In genomic region chr19:39445258-39446071, GRCh38 we compare ENCODE assay signal across 1 cellular context.
A peak's percentile ranks its signal among the peaks of the same experiment; 100 is the strongest.
TF ChIP-seq lines count a peak whose summit lies in the region.

Gene SUPT5H, plus strand, starts transcription at chr19:39445582. Its CDS starts 309 bp downstream, at chr19:39445891.

TF ChIP-seq in K562, 482 proteins besides CTCF, POLR2A, EP300 and RAD21 (continued from another document and continues in another):
- TF ChIP-seq ZNF407 (IDR thresholded peaks at IDR 0.05; ENCODE audit: low read depth) (no peak; the same call in 1 of the 2 replicates), XRCC4 (IDR thresholded peaks at IDR 0.05; ENCODE audit: extremely low read depth, insufficient read depth, insufficient read length) (no peak), ARNT (IDR thresholded peaks at IDR 0.05) (no peak), NFXL1 (CRISPR knock-in tag; IDR thresholded peaks at IDR 0.05) (no peak), LEF1 (IDR thresholded peaks at IDR 0.05) (no peak), POLR3A (IDR thresholded peaks at IDR 0.05; ENCODE audit: borderline replicate concordance, extremely low read depth, insufficient read depth, insufficient read length) (no peak), SRF (CRISPR knock-in tag; IDR thresholded peaks at IDR 0.05) (peak in 1 of 2 experiments; percentile 41; a peak in 1 of 4 replicates), CBX8 (IDR thresholded peaks at IDR 0.05; ENCODE audit: borderline replicate concordance, extremely low read depth, low read depth, low read length, poor library complexity, severe bottlenecking) (no peak), HMGN3 (IDR thresholded peaks at IDR 0.05; ENCODE audit: borderline replicate concordance, extremely low read depth, insufficient read length, low read depth, low read length) (no peak), SLC30A9 (CRISPR knock-in tag; IDR thresholded peaks at IDR 0.05) (no peak), STAT5A (IDR thresholded peaks at IDR 0.05; ENCODE audit: borderline replicate concordance, low read length) (no peak), ERF (CRISPR knock-in tag; IDR thresholded peaks at IDR 0.05) (no peak), SREBF1 (IDR thresholded peaks at IDR 0.05; ENCODE audit: borderline replicate concordance, low read depth, low read length) (no peak), ID3 (CRISPR knock-in tag; IDR thresholded peaks at IDR 0.05) (no peak), ID3 (tag; IDR thresholded peaks at IDR 0.05) (no peak), IRF2 (CRISPR knock-in tag; IDR thresholded peaks at IDR 0.05) (no peak), TFAM (CRISPR knock-in tag; conservative IDR thresholded peaks at IDR 0.05) (no peak), PKNOX1 (IDR thresholded peaks at IDR 0.05) (peak; percentile 77), DPF2 (IDR thresholded peaks at IDR 0.05) (0 out of 2 replicates have a peak, but pooled peaks have one; percentile 29), CHD1 (IDR thresholded peaks at IDR 0.05; ENCODE audit: low read length) (peak; percentile 95), ARHGAP35 (IDR thresholded peaks at IDR 0.05; ENCODE audit: partially characterized antibody) (peak; percentile 96), MGA (IDR thresholded peaks at IDR 0.05) (peak; percentile 90), ZNF121 (CRISPR knock-in tag; conservative IDR thresholded peaks at IDR 0.05) (no peak), TEAD1 (CRISPR knock-in tag; IDR thresholded peaks at IDR 0.05) (no peak), CHCHD3 (CRISPR knock-in tag; IDR thresholded peaks at IDR 0.05) (no peak), HLTF (IDR thresholded peaks at IDR 0.05) (peak; percentile 65; the same call in 1 of the 2 replicates), FOXP1 (CRISPR knock-in tag; IDR thresholded peaks at IDR 0.05) (no peak), PTBP1 (IDR thresholded peaks at IDR 0.05; ENCODE audit: low read depth, low read length) (no peak)
- TF ChIP-seq, protein P1, sequence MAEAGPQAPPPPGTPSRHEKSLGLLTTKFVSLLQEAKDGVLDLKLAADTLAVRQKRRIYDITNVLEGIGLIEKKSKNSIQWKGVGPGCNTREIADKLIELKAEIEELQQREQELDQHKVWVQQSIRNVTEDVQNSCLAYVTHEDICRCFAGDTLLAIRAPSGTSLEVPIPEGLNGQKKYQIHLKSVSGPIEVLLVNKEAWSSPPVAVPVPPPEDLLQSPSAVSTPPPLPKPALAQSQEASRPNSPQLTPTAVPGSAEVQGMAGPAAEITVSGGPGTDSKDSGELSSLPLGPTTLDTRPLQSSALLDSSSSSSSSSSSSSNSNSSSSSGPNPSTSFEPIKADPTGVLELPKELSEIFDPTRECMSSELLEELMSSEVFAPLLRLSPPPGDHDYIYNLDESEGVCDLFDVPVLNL (CRISPR knock-in tag; IDR thresholded peaks at IDR 0.05; ENCODE audit: low read depth) = no peak
- TF ChIP-seq, protein P2, sequence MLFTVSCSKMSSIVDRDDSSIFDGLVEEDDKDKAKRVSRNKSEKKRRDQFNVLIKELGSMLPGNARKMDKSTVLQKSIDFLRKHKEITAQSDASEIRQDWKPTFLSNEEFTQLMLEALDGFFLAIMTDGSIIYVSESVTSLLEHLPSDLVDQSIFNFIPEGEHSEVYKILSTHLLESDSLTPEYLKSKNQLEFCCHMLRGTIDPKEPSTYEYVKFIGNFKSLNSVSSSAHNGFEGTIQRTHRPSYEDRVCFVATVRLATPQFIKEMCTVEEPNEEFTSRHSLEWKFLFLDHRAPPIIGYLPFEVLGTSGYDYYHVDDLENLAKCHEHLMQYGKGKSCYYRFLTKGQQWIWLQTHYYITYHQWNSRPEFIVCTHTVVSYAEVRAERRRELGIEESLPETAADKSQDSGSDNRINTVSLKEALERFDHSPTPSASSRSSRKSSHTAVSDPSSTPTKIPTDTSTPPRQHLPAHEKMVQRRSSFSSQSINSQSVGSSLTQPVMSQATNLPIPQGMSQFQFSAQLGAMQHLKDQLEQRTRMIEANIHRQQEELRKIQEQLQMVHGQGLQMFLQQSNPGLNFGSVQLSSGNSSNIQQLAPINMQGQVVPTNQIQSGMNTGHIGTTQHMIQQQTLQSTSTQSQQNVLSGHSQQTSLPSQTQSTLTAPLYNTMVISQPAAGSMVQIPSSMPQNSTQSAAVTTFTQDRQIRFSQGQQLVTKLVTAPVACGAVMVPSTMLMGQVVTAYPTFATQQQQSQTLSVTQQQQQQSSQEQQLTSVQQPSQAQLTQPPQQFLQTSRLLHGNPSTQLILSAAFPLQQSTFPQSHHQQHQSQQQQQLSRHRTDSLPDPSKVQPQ (CRISPR knock-in tag; IDR thresholded peaks at IDR 0.05; ENCODE audit: borderline replicate concordance) = no peak
- TF ChIP-seq, protein P3, sequence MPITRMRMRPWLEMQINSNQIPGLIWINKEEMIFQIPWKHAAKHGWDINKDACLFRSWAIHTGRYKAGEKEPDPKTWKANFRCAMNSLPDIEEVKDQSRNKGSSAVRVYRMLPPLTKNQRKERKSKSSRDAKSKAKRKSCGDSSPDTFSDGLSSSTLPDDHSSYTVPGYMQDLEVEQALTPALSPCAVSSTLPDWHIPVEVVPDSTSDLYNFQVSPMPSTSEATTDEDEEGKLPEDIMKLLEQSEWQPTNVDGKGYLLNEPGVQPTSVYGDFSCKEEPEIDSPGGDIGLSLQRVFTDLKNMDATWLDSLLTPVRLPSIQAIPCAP (CRISPR knock-in tag; IDR thresholded peaks at IDR 0.05; ENCODE audit: borderline replicate concordance) = no peak
